ENCODE assay signal across 28 cellular contexts in genomic region chr1:162111572-162111971, GRCh38. TPM values are rescaled to one million over a fixed set of nuclear protein-coding genes. Genes with fewer than 3 reads are reported as not detected.
"Had no signal": no experiment of that assay in that cellular context is flagged by ENCODE, and none has a peak within 500 bp of the region (broad histone marks: within the 10 kb centered on the region; RNA-seq: fewer than 3 reads in every experiment).

No MANE protein-coding gene starts in this region.

- H3K4me3 Mint-ChIP-seq: activated B cell treated with CpG ODN at 0.5 μM for 24 hours; activated CD4-positive, alpha-beta T cell treated with anti-CD3 and anti-CD28 coated beads, Interleukin-2, amount 10 ng/mL, durations not matched to agents 24 days and 14 days; activated naive CD8-positive, alpha-beta T cell treated with anti-CD3 and anti-CD28 coated beads, Interleukin-2, amount 50 U/mL, for 24 hours; activated T-cell treated with anti-CD3 and anti-CD28 coated beads, Interleukin-2, amount 50 U/mL, for 4 hours; T-helper 17 cell had no signal

- H3K27ac Mint-ChIP-seq: activated B cell treated with CpG ODN at 0.5 μM for 24 hours; activated CD4-positive, alpha-beta T cell treated with anti-CD3 and anti-CD28 coated beads, Interleukin-2, amount 10 ng/mL, durations not matched to agents 24 days and 14 days; activated naive CD4-positive, alpha-beta T cell treated with anti-CD3 and anti-CD28 coated beads, Interleukin-2, amount 50 U/mL, for 72 hours; activated naive CD8-positive, alpha-beta T cell treated with anti-CD3 and anti-CD28 coated beads, Interleukin-2, amount 50 U/mL, for 24 hours; T-helper 17 cell had no signal

- H3K27me3 ChIP-seq: brain microvascular endothelial cell, cardiac muscle cell had no signal

- H3K27ac ChIP-seq: brain microvascular endothelial cell, cardiac muscle cell had no signal

- DNase-seq: activated B cell treated with CpG ODN at 0.5 μM for 24 hours; activated CD4-positive, alpha-beta T cell treated with anti-CD3 and anti-CD28 coated beads for 1 hour; activated CD4-positive, alpha-beta T cell treated with anti-CD3 and anti-CD28 coated beads, Interleukin-2, amount 10 ng/mL, durations not matched to agents 24 days and 14 days; activated CD4-positive, alpha-beta T cell treated with anti-CD3 and anti-CD28 coated beads, Interleukin-2, amount 50 U/mL, for 48 hours; activated CD8-positive, alpha-beta memory T cell treated with anti-CD3 and anti-CD28 coated beads for 24 hours; activated effector memory CD4-positive, alpha-beta T cell treated with anti-CD3 and anti-CD28 coated beads, Interleukin-2, amount 50 U/mL, for 16 hours; activated naive CD4-positive, alpha-beta T cell treated with Interleukin-2 at 50 U/mL for 16 hours; activated naive CD8-positive, alpha-beta T cell treated with anti-CD3 and anti-CD28 coated beads, Interleukin-2, amount 50 U/mL, for 24 hours; activated T-cell treated with anti-CD3 and anti-CD28 coated beads, Interleukin-2, amount 50 U/mL, for 4 hours; amniotic stem cell; brain microvascular endothelial cell; Karpas-422; NCI-H1048; NCI-H146; NCI-H2029; NCI-H2107; NCI-H2171 treated with DMSO at 0.1 percent for 48 hours; NCI-H226; NCI-H526; NCI-H774; SIG-M5; T-helper 17 cell; T-helper 9 cell had no signal

- FAIRE-seq: K562 had no signal

- ATAC-seq: activated naive CD4-positive, alpha-beta T cell treated with anti-CD3 and anti-CD28 coated beads, Interleukin-2, amount 50 U/mL, for 72 hours; activated naive CD8-positive, alpha-beta T cell treated with anti-CD3 and anti-CD28 coated beads, Interleukin-2, amount 50 U/mL, for 24 hours; activated T-cell treated with anti-CD3 and anti-CD28 coated beads, Interleukin-2, amount 50 U/mL, for 4 hours; K562; T-helper 17 cell had no signal

- H3K4me3 ChIP-seq: cardiac muscle cell, K562 had no signal

- H3K9me3 Mint-ChIP-seq: activated CD4-positive, alpha-beta T cell treated with anti-CD3 and anti-CD28 coated beads, Interleukin-2, amount 10 ng/mL, durations not matched to agents 24 days and 14 days had no signal

- H3K36me3 ChIP-seq: brain microvascular endothelial cell, cardiac muscle cell had no signal

- H3K4me1 Mint-ChIP-seq: activated B cell treated with CpG ODN at 0.5 μM for 24 hours; activated CD4-positive, alpha-beta T cell treated with anti-CD3 and anti-CD28 coated beads, Interleukin-2, amount 10 ng/mL, durations not matched to agents 24 days and 14 days; activated naive CD8-positive, alpha-beta T cell treated with anti-CD3 and anti-CD28 coated beads, Interleukin-2, amount 50 U/mL, for 24 hours; T-helper 17 cell had no signal

RNA-seq across cellular contexts. Expression of gene NOS1AP, which starts 42.1 kb away (rescaled TPM):
- total RNA-seq: activated B cell treated with CpG ODN at 0.5 μM for 24 hours; activated CD4-positive, alpha-beta T cell treated with anti-CD3 and anti-CD28 coated beads, Interleukin-2, amount 10 ng/mL, durations not matched to agents 24 days and 14 days; OCI-LY7; RPMI7951; T-helper 17 cell had no signal
